28 cellular contexts compared by ENCODE assay signal in the genomic region with DNA sequence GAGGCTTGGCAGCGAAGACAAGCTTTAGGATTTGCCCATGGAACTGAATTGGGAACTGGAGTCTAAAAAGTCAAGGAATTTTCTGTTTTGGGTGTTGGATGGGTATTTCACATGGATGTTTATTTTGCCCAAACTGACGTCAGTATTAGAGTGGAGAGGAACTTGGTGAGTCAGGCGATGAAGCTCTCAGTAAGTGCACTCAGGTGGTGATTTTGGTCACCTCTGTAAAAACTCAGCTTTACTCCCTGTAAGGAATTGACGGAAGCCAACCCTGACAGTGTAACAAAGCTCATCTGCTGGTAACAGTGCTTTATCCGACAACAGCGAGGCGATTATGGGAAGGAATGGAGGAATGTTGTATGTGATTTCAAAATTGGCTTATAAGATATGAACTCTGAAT.
"Had no signal": no experiment of that assay in that cellular context is flagged by ENCODE, and none has a peak within 500 bp of the region (broad histone marks: within the 10 kb centered on the region; RNA-seq: fewer than 3 reads in every experiment).

No MANE protein-coding gene starts in this region.

- H3K9me3 ChIP-seq: gastrocnemius medialis, ovary, prostate gland, tibial artery, upper lobe of right lung had no signal

- H3K4me3 Mint-ChIP-seq: activated B cell treated with CpG ODN at 0.5 μM for 24 hours; activated CD8-positive, alpha-beta T cell treated with anti-CD3 and anti-CD28 coated beads for 36 hours; activated naive CD4-positive, alpha-beta T cell treated with anti-CD3 and anti-CD28 coated beads, Interleukin-2, amount 50 U/mL, for 24 hours; activated naive CD8-positive, alpha-beta T cell treated with anti-CD3 and anti-CD28 coated beads, Interleukin-2, amount 50 U/mL, for 24 hours; activated T-cell treated with anti-CD3 and anti-CD28 coated beads, Interleukin-2, amount 50 U/mL, for 4 hours; activated T-helper 17 cell treated with anti-CD3 and anti-CD28 coated beads, Interleukin-2, amount 50 U/mL, for 72 hours; dendritic cell treated with granulocyte-macrophage colony-stimulating factor and Interleukin-4, amounts not matched to agents 40 ng/mL and 50 ng/mL, for 4 days; mesothelial cell of epicardium; naive B cell; stimulated activated naive B cell treated with anti-CD40 and anti-IgM and Interleukin-4, amounts not matched to agents 10 μg/mL and 1 μg/mL and 100 μg/mL, for 72 hours; T-helper 2 cell treated with Interferon-gamma antibody and Interleukin-4, amounts not matched to agents 5 μg/mL and 100 μg/mL, for 36 hours had no signal

- H3K4me1 ChIP-seq: esophagus muscularis mucosa, gastrocnemius medialis, prostate gland, stomach, tibial artery, upper lobe of right lung had no signal

- H3K4me3 ChIP-seq: esophagus muscularis mucosa, gastrocnemius medialis, hepatocyte, ovary, prostate gland, smooth muscle cell, stomach, tibial artery, upper lobe of right lung had no signal

- H3K27me3 Mint-ChIP-seq: activated B cell treated with CpG ODN at 0.5 μM for 24 hours; activated CD8-positive, alpha-beta T cell treated with anti-CD3 and anti-CD28 coated beads for 36 hours; activated naive CD4-positive, alpha-beta T cell treated with anti-CD3 and anti-CD28 coated beads, Interleukin-2, amount 50 U/mL, for 24 hours; activated naive CD8-positive, alpha-beta T cell treated with anti-CD3 and anti-CD28 coated beads, Interleukin-2, amount 50 U/mL, for 24 hours; activated T-helper 17 cell treated with anti-CD3 and anti-CD28 coated beads, Interleukin-2, amount 50 U/mL, for 72 hours; dendritic cell treated with granulocyte-macrophage colony-stimulating factor and Interleukin-4, amounts not matched to agents 40 ng/mL and 50 ng/mL, for 4 days; naive B cell; stimulated activated naive B cell treated with anti-CD40 and anti-IgM and Interleukin-4, amounts not matched to agents 10 μg/mL and 1 μg/mL and 100 μg/mL, for 72 hours had no signal

- H3K9me3 Mint-ChIP-seq: activated CD8-positive, alpha-beta T cell treated with anti-CD3 and anti-CD28 coated beads for 36 hours; activated naive CD4-positive, alpha-beta T cell treated with anti-CD3 and anti-CD28 coated beads, Interleukin-2, amount 50 U/mL, for 24 hours; activated T-cell treated with anti-CD3 and anti-CD28 coated beads, Interleukin-2, amount 50 U/mL, for 4 hours; activated T-helper 17 cell treated with anti-CD3 and anti-CD28 coated beads, Interleukin-2, amount 50 U/mL, for 72 hours; T-helper 2 cell treated with Interferon-gamma antibody and Interleukin-4, amounts not matched to agents 5 μg/mL and 100 μg/mL, for 36 hours had no signal

- H3K27ac ChIP-seq: esophagus muscularis mucosa, gastrocnemius medialis, hepatocyte, ovary, prostate gland, stomach, tibial artery, upper lobe of right lung had no signal

- H3K27ac Mint-ChIP-seq: activated B cell treated with CpG ODN at 0.5 μM for 24 hours; activated CD8-positive, alpha-beta T cell treated with anti-CD3 and anti-CD28 coated beads for 36 hours; activated naive CD4-positive, alpha-beta T cell treated with anti-CD3 and anti-CD28 coated beads, Interleukin-2, amount 50 U/mL, for 24 hours; activated naive CD8-positive, alpha-beta T cell treated with anti-CD3 and anti-CD28 coated beads, Interleukin-2, amount 50 U/mL, for 24 hours; activated T-helper 17 cell treated with anti-CD3 and anti-CD28 coated beads, Interleukin-2, amount 50 U/mL, for 72 hours; dendritic cell treated with granulocyte-macrophage colony-stimulating factor and Interleukin-4, amounts not matched to agents 40 ng/mL and 50 ng/mL, for 4 days; mesothelial cell of epicardium; naive B cell; stimulated activated naive B cell treated with anti-CD40 and anti-IgM and Interleukin-4, amounts not matched to agents 10 μg/mL and 1 μg/mL and 100 μg/mL, for 72 hours; T-helper 2 cell treated with Interferon-gamma antibody and Interleukin-4, amounts not matched to agents 5 μg/mL and 100 μg/mL, for 36 hours had no signal

- ATAC-seq: activated CD8-positive, alpha-beta T cell treated with anti-CD3 and anti-CD28 coated beads for 36 hours; activated naive CD8-positive, alpha-beta T cell treated with anti-CD3 and anti-CD28 coated beads, Interleukin-2, amount 50 U/mL, for 24 hours; activated T-cell treated with anti-CD3 and anti-CD28 coated beads, Interleukin-2, amount 50 U/mL, for 4 hours; activated T-helper 17 cell treated with anti-CD3 and anti-CD28 coated beads, Interleukin-2, amount 50 U/mL, for 72 hours; gastrocnemius medialis; stimulated activated naive B cell treated with anti-CD40 and anti-IgM and Interleukin-4, amounts not matched to agents 10 μg/mL and 1 μg/mL and 100 μg/mL, for 72 hours; upper lobe of right lung had no signal

- DNase-seq: activated B cell treated with CpG ODN at 0.5 μM for 24 hours; activated CD4-positive, alpha-beta T cell treated with anti-CD3 and anti-CD28 coated beads, Interleukin-2, amount 50 U/mL, for 1 hour; activated CD8-positive, alpha-beta T cell treated with anti-CD3 and anti-CD28 coated beads for 36 hours; activated naive CD8-positive, alpha-beta T cell treated with anti-CD3 and anti-CD28 coated beads, Interleukin-2, amount 50 U/mL, for 24 hours; activated T-cell treated with anti-CD3 and anti-CD28 coated beads, Interleukin-2, amount 50 U/mL, for 4 hours; amygdala; central memory CD4-positive, alpha-beta T cell; gastrocnemius medialis; islet precursor cell; left cardiac atrium; mammary epithelial cell; naive B cell; ovary; stimulated activated CD4-positive, alpha-beta T cell treated with anti-CD3 and anti-CD28 coated beads, Interleukin-1b, Interleukin-23, amount 100 ng/mL, for 48 hours; stimulated activated CD4-positive, alpha-beta T cell treated with anti-CD3 and anti-CD28 coated beads, Interleukin-4, amount 100 ng/mL, for 4 hours; stimulated activated naive B cell treated with anti-CD40 and anti-IgM and Interleukin-4, amounts not matched to agents 10 μg/mL and 1 μg/mL and 100 μg/mL, for 72 hours; stomach; tibial artery; upper lobe of right lung had no signal

- H3K4me1 Mint-ChIP-seq: activated B cell treated with CpG ODN at 0.5 μM for 24 hours; activated naive CD4-positive, alpha-beta T cell treated with anti-CD3 and anti-CD28 coated beads, Interleukin-2, amount 50 U/mL, for 24 hours; activated naive CD8-positive, alpha-beta T cell treated with anti-CD3 and anti-CD28 coated beads, Interleukin-2, amount 50 U/mL, for 24 hours; mesothelial cell of epicardium; naive B cell; stimulated activated naive B cell treated with anti-CD40 and anti-IgM and Interleukin-4, amounts not matched to agents 10 μg/mL and 1 μg/mL and 100 μg/mL, for 72 hours had no signal

- H3K36me3 ChIP-seq: esophagus muscularis mucosa, gastrocnemius medialis, ovary, prostate gland, stomach, tibial artery, upper lobe of right lung had no signal

- H3K27me3 ChIP-seq: esophagus muscularis mucosa, gastrocnemius medialis, hepatocyte, ovary, stomach, tibial artery, upper lobe of right lung had no signal
